Comparison of ENCODE assay signal across 17 cellular contexts in the genomic region with DNA sequence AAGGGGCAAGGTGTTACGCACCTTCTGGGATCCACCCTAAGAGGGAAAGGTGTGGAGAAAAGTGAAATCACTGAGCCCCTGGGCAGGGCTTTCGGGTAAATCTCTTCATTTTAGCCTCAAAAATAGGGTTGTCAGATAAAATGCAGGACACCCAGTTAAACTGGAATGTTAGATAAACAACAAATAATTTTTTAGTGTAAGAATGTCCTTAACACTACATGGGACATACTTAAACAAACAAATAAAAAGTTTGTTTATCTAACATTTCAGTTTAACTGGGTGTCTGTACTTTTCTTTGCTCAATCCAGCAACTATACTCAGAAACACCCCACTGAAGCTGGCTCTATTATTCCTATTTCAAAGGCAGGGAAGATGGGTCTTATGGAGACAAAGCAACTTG.
DNase-seq lines count a peak whose midpoint lies in the region; ATAC-seq, FAIRE-seq and TF ChIP-seq lines count a peak whose summit lies in the region.
"Had no signal": no experiment of that assay in that cellular context is flagged by ENCODE, and none has a peak within 500 bp of the region (broad histone marks: within the 10 kb centered on the region; RNA-seq: fewer than 3 reads in every experiment).

No MANE protein-coding gene starts in this region.

- peaks cover 2% of the 10 kb centered on the region for H3K36me3 Mint-ChIP-seq in T-helper 2 cell treated with Interferon-gamma antibody and Interleukin-4, amounts not matched to agents 5 μg/mL and 100 μg/mL, for 36 hours (ENCODE audit: low read depth)

- H2AFZ ChIP-seq in HepG2 (ENCODE audit: low read length), result no peak overlapping the region

- no peak overlapping the region for H3K4me2 ChIP-seq in HepG2 (ENCODE audit: low read depth, low read length)
- H3K4me2 ChIP-seq: KMS-11 had no signal

- H3K27ac Mint-ChIP-seq in T-helper 2 cell treated with Interferon-gamma antibody and Interleukin-4, amounts not matched to agents 5 μg/mL and 100 μg/mL, for 36 hours, result no peak overlapping the region

- in situ Hi-C loops in HepG2 (cut with HindIII; ENCODE audit: extremely low pct_ligation_motif_present, low pct_unique_long_range_greater_than_20kb), result no loop called here

- no TSS peak for BruUV-seq in HepG2 (replicated peaks; lab: Mats Ljungman, UMichigan)

- H3K9me3 Mint-ChIP-seq in T-helper 2 cell treated with Interferon-gamma antibody and Interleukin-4, amounts not matched to agents 5 μg/mL and 100 μg/mL, for 36 hours, result no peaks in the 10 kb centered on the region

- DNase-seq in HepG2 (ENCODE audit: low spot score), result no peak
- no peak for DNase-seq in right lobe of liver
- no peak for DNase-seq in RWPE2 (ENCODE audit: low spot score)
- DNase-seq in foreskin keratinocyte, result no peak
- DNase-seq in MV-4-11 (lab: John Stamatoyannopoulos, UW), result no peak
- DNase-seq in T-helper 2 cell treated with Interferon-gamma antibody and Interleukin-4, amounts not matched to agents 5 μg/mL and 100 μg/mL, for 36 hours (ENCODE audit: low spot score), result no peak
- DNase-seq in dermis blood vessel endothelial cell, result no peak
- DNase-seq: AML-193, DMS79, GOT3, NCI-H1105, NCI-H187, NCI-H446 treated with DMSO at 0.1 percent for 48 hours, NCI-H748 treated with DMSO at 0.1 percent for 48 hours had no signal

- no peaks in the 10 kb centered on the region for H4K20me1 ChIP-seq in HepG2 (ENCODE audit: insufficient read depth, low read length)

- H3K79me2 ChIP-seq in HepG2 (ENCODE audit: insufficient read depth, low read length), result no peaks in the 10 kb centered on the region

- no peak for FAIRE-seq in HepG2 (lab: Jason Lieb, UNC)

- peaks cover 11% of the 10 kb centered on the region for H3K4me1 ChIP-seq in HepG2 (ENCODE audit: insufficient read depth, low read length)
- H3K4me1 ChIP-seq in right lobe of liver, result no peaks in the 10 kb centered on the region
- H3K4me1 ChIP-seq in RWPE2 (ENCODE audit: insufficient read depth, poor library complexity, severe bottlenecking), result peaks cover 10% of the 10 kb centered on the region
- H3K4me1 ChIP-seq in foreskin keratinocyte, result peaks cover 9% of the 10 kb centered on the region

- TF ChIP-seq CTCF in HepG2 (CRISPR knock-in tag; IDR thresholded peaks at IDR 0.05) (no peak), right lobe of liver (IDR thresholded peaks at IDR 0.05) (no peak), RWPE2 (IDR thresholded peaks at IDR 0.05; ENCODE audit: poor library complexity, severe bottlenecking) (no peak), foreskin keratinocyte (conservative IDR thresholded peaks at IDR 0.05) (no peak)

- WGBS in HepG2 (ENCODE audit: low lambda C conversion rate), result 58% methylated on average over 2 of the region's 2 CpGs
- WGBS in right lobe of liver (ENCODE audit: insufficient coverage, low coverage, low lambda C conversion rate, missing lambda C conversion rate), result 75% methylated on average over 2 of the region's 2 CpGs

- H3K9ac ChIP-seq in HepG2 (ENCODE audit: insufficient read depth, low read depth, low read length), result no peak overlapping the region
- H3K9ac ChIP-seq: KMS-11 had no signal

- no peaks in the 10 kb centered on the region for H3K27me3 Mint-ChIP-seq in T-helper 2 cell treated with Interferon-gamma antibody and Interleukin-4, amounts not matched to agents 5 μg/mL and 100 μg/mL, for 36 hours (ENCODE audit: low read depth)

- H3K4me1 Mint-ChIP-seq in T-helper 2 cell treated with Interferon-gamma antibody and Interleukin-4, amounts not matched to agents 5 μg/mL and 100 μg/mL, for 36 hours (ENCODE audit: low read depth), result peaks cover 31% of the 10 kb centered on the region

- TF ChIP-seq RAD21 in HepG2 (CRISPR knock-in tag; IDR thresholded peaks at IDR 0.05), result no peak

- H3K36me3 ChIP-seq in HepG2 (replicated peaks in 1 of 2; ENCODE audit: control insufficient read depth in 1 of 2, insufficient read depth in 2 of 2, low read length in 2 of 2) (no peaks in the 10 kb centered on the region), right lobe of liver (no peaks in the 10 kb centered on the region), RWPE2 (ENCODE audit: low read depth) (no peaks in the 10 kb centered on the region)
- H3K36me3 ChIP-seq: MG63 had no signal

- CTCF ChIA-PET in HepG2 (lab: Yijun Ruan, JAX; ENCODE audit: low intra/inter-chr PET ratio, low total read pairs), result no interaction called here

- no peak overlapping the region for H3K27ac ChIP-seq in HepG2 (ENCODE audit: extremely low read length, insufficient read depth, low read length)
- H3K27ac ChIP-seq in right lobe of liver, result no peak overlapping the region
- peak overlapping the region; percentile 54 for H3K27ac ChIP-seq in RWPE2 (ENCODE audit: poor library complexity, severe bottlenecking)
- peak overlapping the region; percentile 68 for H3K27ac ChIP-seq in foreskin keratinocyte
- H3K27ac ChIP-seq: KMS-11 had no signal

- POLR2A ChIA-PET in HepG2 (lab: Yijun Ruan, JAX), result no interaction called here

- H3K27me3 ChIP-seq in HepG2 (ENCODE audit: control insufficient read depth in 1 of 2, insufficient read depth in 2 of 2, low read length in 2 of 2) (0 out of 5 replicates have a peak, but pooled peaks cover 0 to 2% of the 10 kb centered on the region in 2 experiments), right lobe of liver (no peaks in the 10 kb centered on the region), RWPE2 (ENCODE audit: insufficient read depth, poor library complexity, severe bottlenecking) (no peaks in the 10 kb centered on the region), foreskin keratinocyte (no peaks in the 10 kb centered on the region)
- H3K27me3 ChIP-seq: MG63 had no signal

- H3K4me3 ChIP-seq in HepG2 (replicated peaks in 1 of 3; ENCODE audit: insufficient read depth in 1 of 3, low read depth in 2 of 3, low read length in 3 of 3), result no peak overlapping the region
- no peak overlapping the region for H3K4me3 ChIP-seq in right lobe of liver
- no peak overlapping the region for H3K4me3 ChIP-seq in RWPE2 (ENCODE audit: severe bottlenecking)
- H3K4me3 ChIP-seq: MG63 had no signal

- intact Hi-C loops in HepG2 (cut with micrococcal nuclease; ENCODE audit: unreplicated experiment), result no loop called here
- intact Hi-C loops in right lobe of liver (cut with DNase I), result no loop called here

- no peak overlapping the region for H3K4me3 Mint-ChIP-seq in T-helper 2 cell treated with Interferon-gamma antibody and Interleukin-4, amounts not matched to agents 5 μg/mL and 100 μg/mL, for 36 hours

- no peak for TF ChIP-seq EP300 in HepG2 (IDR thresholded peaks at IDR 0.05; ENCODE audit: low read depth in 2 of 2, low read length in 2 of 2)
- no peak for TF ChIP-seq EP300 in HepG2 (CRISPR knock-in tag; IDR thresholded peaks at IDR 0.05; ENCODE audit: borderline replicate concordance)

- TF ChIP-seq POLR2A in HepG2 (IDR thresholded peaks at IDR 0.05; ENCODE audit: insufficient read depth in 1 of 2, low read depth in 2 of 2, low read length in 2 of 2) (no peak), right lobe of liver (IDR thresholded peaks at IDR 0.05) (no peak)

- H3K9me3 ChIP-seq in HepG2 (ENCODE audit: low read length) (no peaks in the 10 kb centered on the region), right lobe of liver (no peaks in the 10 kb centered on the region), RWPE2 (ENCODE audit: severe bottlenecking) (no peaks in the 10 kb centered on the region)
- H3K9me3 ChIP-seq: MG63 had no signal

- no peak for ATAC-seq in HepG2
- no peak for ATAC-seq in right lobe of liver
- ATAC-seq in RWPE2 (ENCODE audit: low read depth), result no peak
- ATAC-seq in foreskin keratinocyte, result no peak
- ATAC-seq: Right ventricle myocardium inferior had no signal

TF ChIP-seq in HepG2, 621 proteins besides CTCF, POLR2A, EP300 and RAD21:
- TF ChIP-seq ZFP36 (IDR thresholded peaks at IDR 0.05; ENCODE audit: borderline replicate concordance, low read depth, low read length, partially characterized antibody) (no peak), FOXA1 (IDR thresholded peaks at IDR 0.05) (peak; percentile 49; the same call in 1 of the 2 replicates), FOXA1 (CRISPR knock-in tag; IDR thresholded peaks at IDR 0.05) (no peak)
TF ChIP-seq in HepG2: peak in this region for 1.

Comparison
In these comparisons a context has a peak if more than half of its experiments do, and no peak if none do; other contexts are left out.
1. H3K27ac ChIP-seq: peak in RWPE2 (single experiment) and foreskin keratinocyte (single experiment); none in HepG2 (single experiment) and right lobe of liver (0 of 3).